In genomic region chr2:204611017-204611631, GRCh38 we compare ENCODE assay signal across 21 cellular contexts.
"Had no signal": no experiment of that assay in that cellular context is flagged by ENCODE, and none has a peak within 500 bp of the region (broad histone marks: within the 10 kb centered on the region; RNA-seq: fewer than 3 reads in every experiment).

No MANE protein-coding gene starts in this region.

- H3K27ac ChIP-seq: dorsolateral prefrontal cortex, skin epidermis, suprapubic skin, VCaP had no signal

- H3K27me3 ChIP-seq: dorsolateral prefrontal cortex, gastroesophageal sphincter, heart left ventricle, suprapubic skin, transverse colon had no signal

- DNase-seq: activated CD4-positive, alpha-beta T cell treated with anti-CD3 and anti-CD28 coated beads, Interleukin-2, amount 10 ng/mL, durations not matched to agents 7 days and 5 days; activated CD4-positive, CD25-positive, alpha-beta regulatory T cell treated with anti-CD3 and anti-CD28 coated beads, Interleukin-2, amount 50 U/mL, for 72 hours; activated CD8-positive, alpha-beta memory T cell treated with anti-CD3 and anti-CD28 coated beads, Interleukin-2, amount 10 ng/mL, durations not matched to agents 7 days and 5 days; activated CD8-positive, alpha-beta T cell treated with anti-CD3 and anti-CD28 coated beads for 36 hours; activated gamma-delta T cell; activated T-cell treated with anti-CD3 and anti-CD28 coated beads for 4 hours; anterior cingulate cortex; dorsolateral prefrontal cortex; effector memory CD8-positive, alpha-beta T cell; heart left ventricle; nucleus accumbens; right cardiac atrium; stimulated activated CD4-positive, alpha-beta T cell treated with anti-CD3 and anti-CD28 coated beads, Interleukin-2, amount 100 ng/mL, for 24 hours; stimulated activated naive CD8-positive, alpha-beta T cell treated with anti-CD3 and anti-CD28 coated beads, Interleukin-15, amount 100 ng/mL, for 72 hours; T-cell; transverse colon had no signal

- H3K9me3 ChIP-seq: gastroesophageal sphincter, heart left ventricle, suprapubic skin, transverse colon had no signal

- H3K36me3 ChIP-seq: gastroesophageal sphincter, heart left ventricle, suprapubic skin, transverse colon had no signal

- ATAC-seq: activated CD8-positive, alpha-beta memory T cell treated with anti-CD3 and anti-CD28 coated beads, Interleukin-2, amount 10 ng/mL, durations not matched to agents 7 days and 5 days; activated CD8-positive, alpha-beta T cell treated with anti-CD3 and anti-CD28 coated beads for 36 hours; effector memory CD8-positive, alpha-beta T cell; gastroesophageal sphincter; heart left ventricle; right cardiac atrium; stimulated activated effector memory CD8-positive, alpha-beta T cell treated with anti-CD3 and anti-CD28 coated beads, Interleukin-12 subunit alpha, Interleukin-12 subunit beta, amount 100 ng/mL, for 72 hours; stimulated activated naive CD8-positive, alpha-beta T cell treated with anti-CD3 and anti-CD28 coated beads, Interleukin-15, amount 100 ng/mL, for 72 hours; T-cell had no signal

- H3K4me3 ChIP-seq: dorsolateral prefrontal cortex, gastroesophageal sphincter, heart left ventricle, skin epidermis, suprapubic skin, transverse colon had no signal
